In genomic region chr16:590165-590874, GRCh38 we compare ENCODE assay signal across 8 cellular contexts. TPM values are rescaled to one million over a fixed set of nuclear protein-coding genes. Genes with fewer than 3 reads are reported as not detected.
DNase-seq lines count a peak whose midpoint lies in the region; ATAC-seq and TF ChIP-seq lines count a peak whose summit lies in the region.

No MANE protein-coding gene starts in this region.

- H3K4me1 Mint-ChIP-seq in GM23338 = peaks cover 16% of the 10 kb centered on the region
- peaks cover 26% of the 10 kb centered on the region for H3K4me1 Mint-ChIP-seq in activated T-helper 1 cell treated with anti-CD3 and anti-CD28 coated beads, Interleukin-12 subunit alpha, Interleukin-12 subunit beta, Interleukin-2, Interleukin-4 antibody, amounts not matched to agents 30 ng/mL and 10 ng/mL and 1 ng/mL, durations not matched to agents 14 hours and 24 hours and 36 hours (ENCODE audit: low read depth)

- no peak for ATAC-seq in GM23338
- ATAC-seq in GM19463 (IDR thresholded peaks at IDR 0.05; ENCODE audit: unreplicated experiment) = no peak
- no peak for ATAC-seq in HG02885 (IDR thresholded peaks at IDR 0.05; ENCODE audit: poor library complexity, unreplicated experiment)

- no peak overlapping the region for H3K27ac ChIP-seq in GM23338 (ENCODE audit: low read depth)
- H3K27ac ChIP-seq in iPS DF 6.9 (ENCODE audit: low read length) = no peak overlapping the region
- peak overlapping the region; percentile 35 to 100 (median 86) for H3K27ac ChIP-seq in spleen

- H3K79me2 ChIP-seq in GM23338 (replicated peaks; ENCODE audit: insufficient read depth) = peaks cover 32% of the 10 kb centered on the region

- H3F3A ChIP-seq in GM23338 (replicated peaks; ENCODE audit: low read depth) = peaks cover 8% of the 10 kb centered on the region; the same call in 1 of the 2 replicates

- H3K36me3 Mint-ChIP-seq in GM23338 (ENCODE audit: low read depth) = peaks cover 3% of the 10 kb centered on the region; the same call in 1 of the 3 replicates
- peaks cover 3% of the 10 kb centered on the region for H3K36me3 Mint-ChIP-seq in activated T-helper 1 cell treated with anti-CD3 and anti-CD28 coated beads, Interleukin-12 subunit alpha, Interleukin-12 subunit beta, Interleukin-2, Interleukin-4 antibody, amounts not matched to agents 30 ng/mL and 10 ng/mL and 1 ng/mL, durations not matched to agents 14 hours and 24 hours and 36 hours (ENCODE audit: low read depth)

- peak overlapping the region; percentile 86 for H3K4me3 ChIP-seq in AG10803 (ENCODE audit: low read length)
- peak overlapping the region; percentile 84 for H3K4me3 ChIP-seq in GM23338
- peak overlapping the region; percentile 75 for H3K4me3 ChIP-seq in iPS DF 6.9 (ENCODE audit: low read length)
- H3K4me3 ChIP-seq in spleen = peak overlapping the region; percentile 51 to 96 (median 72)

- peak overlapping the region; percentile 5; the same call in 1 of the 2 replicates for H3K27ac Mint-ChIP-seq in GM23338
- H3K27ac Mint-ChIP-seq in activated T-helper 1 cell treated with anti-CD3 and anti-CD28 coated beads, Interleukin-12 subunit alpha, Interleukin-12 subunit beta, Interleukin-2, Interleukin-4 antibody, amounts not matched to agents 30 ng/mL and 10 ng/mL and 1 ng/mL, durations not matched to agents 14 hours and 24 hours and 36 hours = peak overlapping the region; percentile 83

- H3K4me1 ChIP-seq in GM23338 (ENCODE audit: insufficient read depth) (no peaks in the 10 kb centered on the region), iPS DF 6.9 (ENCODE audit: control insufficient read depth, insufficient read depth, low read length) (peaks cover 4% of the 10 kb centered on the region), spleen (peaks cover 26 to 71% (median 58%) of the 10 kb centered on the region in 6 donors)

- no peak overlapping the region for H2AFZ ChIP-seq in GM23338

- intact Hi-C loops in activated T-helper 1 cell treated with anti-CD3 and anti-CD28 coated beads, Interleukin-12 subunit alpha, Interleukin-12 subunit beta, Interleukin-2, Interleukin-4 antibody, amounts not matched to agents 30 ng/mL and 10 ng/mL and 1 ng/mL, durations not matched to agents 14 hours and 24 hours and 36 hours (cut with micrococcal nuclease) = loop anchor here (5.0 kb wide), 1 partner anchor 902 kb away; the partner anchor contains the start of gene TELO2
- intact Hi-C loops in spleen (cut with DNase I; ENCODE audit: low total_unique reads) = no loop called here

- peaks cover 34% of the 10 kb centered on the region for H3K27me3 Mint-ChIP-seq in GM23338 (ENCODE audit: insufficient read depth, low read depth, poor library complexity)
- H3K27me3 Mint-ChIP-seq in activated T-helper 1 cell treated with anti-CD3 and anti-CD28 coated beads, Interleukin-12 subunit alpha, Interleukin-12 subunit beta, Interleukin-2, Interleukin-4 antibody, amounts not matched to agents 30 ng/mL and 10 ng/mL and 1 ng/mL, durations not matched to agents 14 hours and 24 hours and 36 hours (ENCODE audit: insufficient read depth) = no peaks in the 10 kb centered on the region

- TF ChIP-seq CTCF in AG10803 (conservative IDR thresholded peaks at IDR 0.05; ENCODE audit: low read length) (no peak), GM23338 (conservative IDR thresholded peaks at IDR 0.05; ENCODE audit: low read depth in 2 of 2) (no peak), spleen (IDR thresholded peaks at IDR 0.05 in 8 of 11, conservative IDR thresholded peaks at IDR 0.05 in 3 of 11) (peak in 1 of 11 experiments; percentile 0)

- TF ChIP-seq POLR2A in spleen (IDR thresholded peaks at IDR 0.05) = no peak

- H4K20me1 ChIP-seq in GM23338 (replicated peaks; ENCODE audit: insufficient read depth) = peaks cover 31% of the 10 kb centered on the region

- WGBS in iPS DF 6.9 (ENCODE audit: insufficient coverage, insufficient read length) = no CpG with 5 or more reads among the region's 80 CpGs
- 3 to 10% (median 4%) methylated on average over 18 to 80 of the region's 80 CpGs for WGBS in spleen, 5 donors

- H3K4me3 Mint-ChIP-seq in GM23338 = peak overlapping the region; percentile 78
- H3K4me3 Mint-ChIP-seq in activated T-helper 1 cell treated with anti-CD3 and anti-CD28 coated beads, Interleukin-12 subunit alpha, Interleukin-12 subunit beta, Interleukin-2, Interleukin-4 antibody, amounts not matched to agents 30 ng/mL and 10 ng/mL and 1 ng/mL, durations not matched to agents 14 hours and 24 hours and 36 hours = peak overlapping the region; percentile 87

- H3K27me3 ChIP-seq in GM23338 (ENCODE audit: insufficient read depth) (peaks cover 29% of the 10 kb centered on the region), iPS DF 6.9 (ENCODE audit: control insufficient read depth, insufficient read depth, low read length) (no peaks in the 10 kb centered on the region), spleen (replicated peaks in 1 of 7) (peaks cover 0 to 7% (median 0%) of the 10 kb centered on the region in 7 donors)

- no peaks in the 10 kb centered on the region for H3K9me2 ChIP-seq in GM23338 (ENCODE audit: insufficient read depth)

- peak overlapping the region; percentile 88 for H3K4me2 ChIP-seq in GM23338

- H3K36me3 ChIP-seq in GM23338 (ENCODE audit: insufficient read depth) (no peaks in the 10 kb centered on the region), iPS DF 6.9 (ENCODE audit: control insufficient read depth, insufficient read depth, low read length) (no peaks in the 10 kb centered on the region), spleen (peaks cover 0 to 13% (median 0%) of the 10 kb centered on the region in 6 donors)

- H3K9me3 ChIP-seq in iPS DF 6.9 (ENCODE audit: control insufficient read depth, insufficient read depth, low read length) (no peaks in the 10 kb centered on the region), spleen (no peaks in the 10 kb centered on the region)

- DNase-seq in AG10803 (ENCODE audit: low read depth) (peak; percentile 50), GM23338 (ENCODE audit: low spot score) (no peak), iPS DF 6.9 (ENCODE audit: low read depth, low spot score) (no peak), spleen (peak; percentile 92)
- no peak for DNase-seq in activated T-helper 1 cell treated with anti-CD3 and anti-CD28 coated beads, Interleukin-12 subunit alpha, Interleukin-12 subunit beta, Interleukin-2, Interleukin-4 antibody, amounts not matched to agents 30 ng/mL and 10 ng/mL and 1 ng/mL, durations not matched to agents 14 hours and 24 hours and 36 hours (ENCODE audit: low spot score)
- DNase-seq in activated CD4-positive, alpha-beta T cell treated with anti-CD3 and anti-CD28 coated beads for 1 hour = no peak

- no peaks in the 10 kb centered on the region; the same call in 1 of the 3 replicates for H3K9me3 Mint-ChIP-seq in GM23338
- no peaks in the 10 kb centered on the region for H3K9me3 Mint-ChIP-seq in activated T-helper 1 cell treated with anti-CD3 and anti-CD28 coated beads, Interleukin-12 subunit alpha, Interleukin-12 subunit beta, Interleukin-2, Interleukin-4 antibody, amounts not matched to agents 30 ng/mL and 10 ng/mL and 1 ng/mL, durations not matched to agents 14 hours and 24 hours and 36 hours

TF ChIP-seq in GM23338, 12 proteins besides CTCF, POLR2A, EP300 and RAD21 (continues in another document):
- no peak for TF ChIP-seq CREB1 (CRISPR knock-in tag; IDR thresholded peaks at IDR 0.05; ENCODE audit: low read depth)
- TF ChIP-seq JUNB (IDR thresholded peaks at IDR 0.05; ENCODE audit: unreplicated experiment) = no peak

RNA-seq across cellular contexts. Expression of gene RAB40C, which starts 0.5 kb away (rescaled TPM):
- total RNA-seq in GM23338 (2014; rRNA removed; shearing (Covaris generic)) = 24.2 and 24.6 TPM in 2 replicates
- polyA plus RNA-seq in GM23338 (2016; fragmentation: Nextera tagmentation; extraction: Ambion mirVana) (11.2 and 12.0 TPM in 2 replicates), spleen (10 to 100 TPM in 2 of 3 donors, 1 to 10 TPM in 1; 8.1 to 20.9 (median 11.0) TPM)
- total RNA-seq in activated T-helper 1 cell treated with anti-CD3 and anti-CD28 coated beads, Interleukin-12 subunit alpha, Interleukin-12 subunit beta, Interleukin-2, Interleukin-4 antibody, amounts not matched to agents 30 ng/mL and 10 ng/mL and 1 ng/mL, durations not matched to agents 14 hours and 24 hours and 36 hours = 14.0 and 15.2 TPM in 2 replicates
- total RNA-seq in spleen = 10 to 100 TPM; 12.9 to 21.6 (median 15.3) TPM

RNA-seq across cellular contexts. Expression of gene PIGQ, which starts 20.6 kb away (rescaled TPM):
- total RNA-seq in GM23338 (2014; rRNA removed; shearing (Covaris generic)) = 49.9 and 62.3 TPM in 2 replicates
- polyA plus RNA-seq in GM23338 (2016; fragmentation: Nextera tagmentation; extraction: Ambion mirVana) = 28.0 and 30.2 TPM in 2 replicates
- 50.1 and 52.6 TPM in 2 replicates for total RNA-seq in activated T-helper 1 cell treated with anti-CD3 and anti-CD28 coated beads, Interleukin-12 subunit alpha, Interleukin-12 subunit beta, Interleukin-2, Interleukin-4 antibody, amounts not matched to agents 30 ng/mL and 10 ng/mL and 1 ng/mL, durations not matched to agents 14 hours and 24 hours and 36 hours
- 10 to 100 TPM; 36.1 to 42.7 (median 39.2) TPM for total RNA-seq in spleen
- polyA plus RNA-seq in spleen = 10 to 100 TPM; 20.7 to 70.5 (median 42.2) TPM

RNA-seq across cellular contexts. Expression of gene NHLRC4, which starts 23.5 kb away (rescaled TPM):
- 0.80 TPM in 1 of 2 replicates, not detected in the other for total RNA-seq in GM23338 (2014; rRNA removed; shearing (Covaris generic))
- 0.14 and 0.47 TPM in 2 replicates for polyA plus RNA-seq in GM23338 (2016; fragmentation: Nextera tagmentation; extraction: Ambion mirVana)
- total RNA-seq in activated T-helper 1 cell treated with anti-CD3 and anti-CD28 coated beads, Interleukin-12 subunit alpha, Interleukin-12 subunit beta, Interleukin-2, Interleukin-4 antibody, amounts not matched to agents 30 ng/mL and 10 ng/mL and 1 ng/mL, durations not matched to agents 14 hours and 24 hours and 36 hours = 1.0 and 1.2 TPM in 2 replicates
- total RNA-seq in spleen = 1 to 10 TPM; 1.5 to 8.8 (median 4.5) TPM
- 1 to 10 TPM; 2.7 to 4.7 (median 3.6) TPM for polyA plus RNA-seq in spleen

RNA-seq across cellular contexts. Expression of gene PRR35, which starts 30.1 kb away (rescaled TPM):
- 1.1 and 1.4 TPM in 2 replicates for total RNA-seq in GM23338 (2014; rRNA removed; shearing (Covaris generic))
- polyA plus RNA-seq in GM23338 (2016; fragmentation: Nextera tagmentation; extraction: Ambion mirVana) (0.32 and 0.63 TPM in 2 replicates), spleen (not detected)
- not detected in 2 replicates for total RNA-seq in activated T-helper 1 cell treated with anti-CD3 and anti-CD28 coated beads, Interleukin-12 subunit alpha, Interleukin-12 subunit beta, Interleukin-2, Interleukin-4 antibody, amounts not matched to agents 30 ng/mL and 10 ng/mL and 1 ng/mL, durations not matched to agents 14 hours and 24 hours and 36 hours
- total RNA-seq in spleen = not detected

RNA-seq across cellular contexts. Expression of gene WFIKKN1, which starts 40.5 kb away (rescaled TPM):
- total RNA-seq in GM23338 (2014; rRNA removed; shearing (Covaris generic)) = 6.8 and 11.2 TPM in 2 replicates
- 3.5 and 4.0 TPM in 2 replicates for polyA plus RNA-seq in GM23338 (2016; fragmentation: Nextera tagmentation; extraction: Ambion mirVana)
- 0.34 and 0.44 TPM in 2 replicates for total RNA-seq in activated T-helper 1 cell treated with anti-CD3 and anti-CD28 coated beads, Interleukin-12 subunit alpha, Interleukin-12 subunit beta, Interleukin-2, Interleukin-4 antibody, amounts not matched to agents 30 ng/mL and 10 ng/mL and 1 ng/mL, durations not matched to agents 14 hours and 24 hours and 36 hours
- 1 to 10 TPM in 3 of 7 donors, under 1 TPM in 4; 0.49 to 1.5 (median 0.95) TPM for total RNA-seq in spleen
- 1 to 10 TPM in 1 of 3 donors, under 1 TPM in 2; 0.15 to 1.8 (median 0.30) TPM for polyA plus RNA-seq in spleen

Comparison
In these comparisons a context has a peak if more than half of its experiments do, and no peak if none do; other contexts are left out.
1. DNase-seq: peak in AG10803 (single experiment) and spleen (single experiment); none in GM23338 (single experiment), activated T-helper 1 cell treated with anti-CD3 and anti-CD28 coated beads, Interleukin-12 subunit alpha, Interleukin-12 subunit beta, Interleukin-2, Interleukin-4 antibody, amounts not matched to agents 30 ng/mL and 10 ng/mL and 1 ng/mL, durations not matched to agents 14 hours and 24 hours and 36 hours (single experiment), iPS DF 6.9 (single experiment) and activated CD4-positive, alpha-beta T cell treated with anti-CD3 and anti-CD28 coated beads for 1 hour (single experiment).
2. H3K27ac ChIP-seq: peak in spleen (8 of 8); none in GM23338 (single experiment) and iPS DF 6.9 (single experiment).
3. Peak in every context shown above with its lines, with median percentiles within 50 percentile points of each other: H3K4me3 ChIP-seq.